1 cellular context compared by ENCODE assay signal in genomic region chr3:11546657-11547302, GRCh38.
TF ChIP-seq lines count a peak whose summit lies in the region.

No MANE protein-coding gene starts in this region.

TF ChIP-seq in GM23338, 12 proteins besides CTCF, POLR2A, EP300 and RAD21:
- TF ChIP-seq ZNF331 (CRISPR knock-in tag; IDR thresholded peaks at IDR 0.05; ENCODE audit: low read depth) (no peak), NANOG (IDR thresholded peaks at IDR 0.05; ENCODE audit: borderline replicate concordance) (no peak), POLR2AphosphoS5 (IDR thresholded peaks at IDR 0.05; ENCODE audit: low read depth) (no peak), JUNB (IDR thresholded peaks at IDR 0.05; ENCODE audit: unreplicated experiment) (no peak), ZNF114 (CRISPR knock-in tag; IDR thresholded peaks at IDR 0.05) (no peak), STAT1 (IDR thresholded peaks at IDR 0.05; ENCODE audit: unreplicated experiment) (no peak), EZH2phosphoT487 (IDR thresholded peaks at IDR 0.05; ENCODE audit: unreplicated experiment) (no peak), EZH2 (IDR thresholded peaks at IDR 0.05; ENCODE audit: low read depth, unreplicated experiment) (no peak), REST (IDR thresholded peaks at IDR 0.05; ENCODE audit: unreplicated experiment) (no peak), ETS1 (IDR thresholded peaks at IDR 0.05) (no peak), CREB1 (CRISPR knock-in tag; IDR thresholded peaks at IDR 0.05; ENCODE audit: low read depth) (no peak)
- TF ChIP-seq, protein P1, sequence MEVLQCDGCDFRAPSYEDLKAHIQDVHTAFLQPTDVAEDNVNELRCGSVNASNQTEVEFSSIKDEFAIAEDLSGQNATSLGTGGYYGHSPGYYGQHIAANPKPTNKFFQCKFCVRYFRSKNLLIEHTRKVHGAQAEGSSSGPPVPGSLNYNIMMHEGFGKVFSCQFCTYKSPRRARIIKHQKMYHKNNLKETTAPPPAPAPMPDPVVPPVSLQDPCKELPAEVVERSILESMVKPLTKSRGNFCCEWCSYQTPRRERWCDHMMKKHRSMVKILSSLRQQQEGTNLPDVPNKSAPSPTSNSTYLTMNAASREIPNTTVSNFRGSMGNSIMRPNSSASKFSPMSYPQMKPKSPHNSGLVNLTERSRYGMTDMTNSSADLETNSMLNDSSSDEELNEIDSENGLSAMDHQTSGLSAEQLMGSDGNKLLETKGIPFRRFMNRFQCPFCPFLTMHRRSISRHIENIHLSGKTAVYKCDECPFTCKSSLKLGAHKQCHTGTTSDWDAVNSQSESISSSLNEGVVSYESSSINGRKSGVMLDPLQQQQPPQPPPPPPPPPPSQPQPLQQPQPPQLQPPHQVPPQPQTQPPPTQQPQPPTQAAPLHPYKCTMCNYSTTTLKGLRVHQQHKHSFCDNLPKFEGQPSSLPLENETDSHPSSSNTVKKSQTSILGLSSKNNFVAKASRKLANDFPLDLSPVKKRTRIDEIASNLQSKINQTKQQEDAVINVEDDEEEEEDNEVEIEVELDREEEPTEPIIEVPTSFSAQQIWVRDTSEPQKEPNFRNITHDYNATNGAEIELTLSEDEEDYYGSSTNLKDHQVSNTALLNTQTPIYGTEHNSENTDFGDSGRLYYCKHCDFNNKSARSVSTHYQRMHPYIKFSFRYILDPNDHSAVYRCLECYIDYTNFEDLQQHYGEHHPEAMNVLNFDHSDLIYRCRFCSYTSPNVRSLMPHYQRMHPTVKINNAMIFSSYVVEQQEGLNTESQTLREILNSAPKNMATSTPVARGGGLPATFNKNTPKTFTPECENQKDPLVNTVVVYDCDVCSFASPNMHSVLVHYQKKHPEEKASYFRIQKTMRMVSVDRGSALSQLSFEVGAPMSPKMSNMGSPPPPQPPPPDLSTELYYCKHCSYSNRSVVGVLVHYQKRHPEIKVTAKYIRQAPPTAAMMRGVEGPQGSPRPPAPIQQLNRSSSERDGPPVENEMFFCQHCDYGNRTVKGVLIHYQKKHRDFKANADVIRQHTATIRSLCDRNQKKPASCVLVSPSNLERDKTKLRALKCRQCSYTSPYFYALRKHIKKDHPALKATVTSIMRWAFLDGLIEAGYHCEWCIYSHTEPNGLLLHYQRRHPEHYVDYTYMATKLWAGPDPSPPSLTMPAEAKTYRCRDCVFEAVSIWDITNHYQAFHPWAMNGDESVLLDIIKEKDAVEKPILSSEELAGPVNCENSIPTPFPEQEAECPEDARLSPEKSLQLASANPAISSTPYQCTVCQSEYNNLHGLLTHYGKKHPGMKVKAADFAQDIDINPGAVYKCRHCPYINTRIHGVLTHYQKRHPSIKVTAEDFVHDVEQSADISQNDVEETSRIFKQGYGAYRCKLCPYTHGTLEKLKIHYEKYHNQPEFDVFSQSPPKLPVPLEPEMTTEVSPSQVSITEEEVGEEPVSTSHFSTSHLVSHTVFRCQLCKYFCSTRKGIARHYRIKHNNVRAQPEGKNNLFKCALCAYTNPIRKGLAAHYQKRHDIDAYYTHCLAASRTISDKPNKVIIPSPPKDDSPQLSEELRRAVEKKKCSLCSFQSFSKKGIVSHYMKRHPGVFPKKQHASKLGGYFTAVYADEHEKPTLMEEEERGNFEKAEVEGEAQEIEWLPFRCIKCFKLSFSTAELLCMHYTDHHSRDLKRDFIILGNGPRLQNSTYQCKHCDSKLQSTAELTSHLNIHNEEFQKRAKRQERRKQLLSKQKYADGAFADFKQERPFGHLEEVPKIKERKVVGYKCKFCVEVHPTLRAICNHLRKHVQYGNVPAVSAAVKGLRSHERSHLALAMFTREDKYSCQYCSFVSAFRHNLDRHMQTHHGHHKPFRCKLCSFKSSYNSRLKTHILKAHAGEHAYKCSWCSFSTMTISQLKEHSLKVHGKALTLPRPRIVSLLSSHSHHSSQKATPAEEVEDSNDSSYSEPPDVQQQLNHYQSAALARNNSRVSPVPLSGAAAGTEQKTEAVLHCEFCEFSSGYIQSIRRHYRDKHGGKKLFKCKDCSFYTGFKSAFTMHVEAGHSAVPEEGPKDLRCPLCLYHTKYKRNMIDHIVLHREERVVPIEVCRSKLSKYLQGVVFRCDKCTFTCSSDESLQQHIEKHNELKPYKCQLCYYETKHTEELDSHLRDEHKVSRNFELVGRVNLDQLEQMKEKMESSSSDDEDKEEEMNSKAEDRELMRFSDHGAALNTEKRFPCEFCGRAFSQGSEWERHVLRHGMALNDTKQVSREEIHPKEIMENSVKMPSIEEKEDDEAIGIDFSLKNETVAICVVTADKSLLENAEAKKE (CRISPR knock-in tag; IDR thresholded peaks at IDR 0.05): no peak
